24 cellular contexts compared by ENCODE assay signal in genomic region chr9:123099548-123099947, GRCh38.
"Had no signal": no experiment of that assay in that cellular context is flagged by ENCODE, and none has a peak within 500 bp of the region (broad histone marks: within the 10 kb centered on the region; RNA-seq: fewer than 3 reads in every experiment).

No MANE protein-coding gene starts in this region.

- DNase-seq: activated CD4-positive, alpha-beta memory T cell treated with anti-CD3 and anti-CD28 coated beads, Interleukin-2, amount 10 ng/mL, durations not matched to agents 7 days and 5 days; activated CD4-positive, alpha-beta T cell treated with anti-CD3 and anti-CD28 coated beads for 1 hour; activated CD4-positive, alpha-beta T cell treated with anti-CD3 and anti-CD28 coated beads, Interleukin-2, amount 10 ng/mL, durations not matched to agents 7 days and 5 days; activated CD8-positive, alpha-beta memory T cell treated with anti-CD3 and anti-CD28 coated beads, Interleukin-2, amount 10 ng/mL, durations not matched to agents 7 days and 5 days; activated effector memory CD4-positive, alpha-beta T cell treated with Interleukin-2 at 50 U/mL for 16 hours; activated naive CD4-positive, alpha-beta T cell treated with Interleukin-2 at 50 U/mL for 16 hours; activated naive CD8-positive, alpha-beta T cell treated with anti-CD3 and anti-CD28 coated beads for 36 hours; brain microvascular endothelial cell; glutamatergic neuron; left cardiac atrium; natural killer cell; right cardiac atrium; stimulated activated CD4-positive, alpha-beta T cell treated with anti-CD3 and anti-CD28 coated beads, Interleukin-2, amount 100 ng/mL, for 48 hours; stimulated activated naive CD8-positive, alpha-beta T cell treated with anti-CD3 and anti-CD28 coated beads, Interleukin-15, Interleukin-2, amounts not matched to agents 100 U/mL and 50 U/mL, for 24 hours; SW 1271; T1000; testis; transverse colon; WERI-Rb-1 had no signal

- H3K9me3 ChIP-seq: ascending aorta, testis, transverse colon had no signal

- H3K4me1 ChIP-seq: ascending aorta had no signal

- H3K4me3 ChIP-seq: ascending aorta, testis, transverse colon had no signal

- ATAC-seq: activated CD8-positive, alpha-beta memory T cell treated with anti-CD3 and anti-CD28 coated beads, Interleukin-2, amount 10 ng/mL, durations not matched to agents 7 days and 5 days; left cardiac atrium; natural killer cell; right cardiac atrium; stimulated activated naive CD8-positive, alpha-beta T cell treated with anti-CD3 and anti-CD28 coated beads, Interleukin-15, Interleukin-2, amounts not matched to agents 100 U/mL and 50 U/mL, for 24 hours had no signal

- H3K27ac Mint-ChIP-seq: activated CD4-positive, alpha-beta memory T cell treated with anti-CD3 and anti-CD28 coated beads, Interleukin-2, amount 10 ng/mL, durations not matched to agents 7 days and 5 days; activated CD4-positive, alpha-beta T cell treated with anti-CD3 and anti-CD28 coated beads, Interleukin-2, amount 10 ng/mL, durations not matched to agents 7 days and 5 days; activated CD8-positive, alpha-beta memory T cell treated with anti-CD3 and anti-CD28 coated beads, Interleukin-2, amount 10 ng/mL, durations not matched to agents 7 days and 5 days; activated naive CD8-positive, alpha-beta T cell treated with anti-CD3 and anti-CD28 coated beads for 36 hours; natural killer cell; T-helper 1 cell treated with Interleukin-12 subunit alpha and Interleukin-12 subunit beta and Interleukin-4 antibody, amounts not matched to agents 30 μg/mL and 1 μg/mL, for 36 hours had no signal

- H3K4me3 Mint-ChIP-seq: activated CD4-positive, alpha-beta memory T cell treated with anti-CD3 and anti-CD28 coated beads, Interleukin-2, amount 10 ng/mL, durations not matched to agents 7 days and 5 days; activated CD4-positive, alpha-beta T cell treated with anti-CD3 and anti-CD28 coated beads, Interleukin-2, amount 10 ng/mL, durations not matched to agents 7 days and 5 days; activated CD8-positive, alpha-beta memory T cell treated with anti-CD3 and anti-CD28 coated beads, Interleukin-2, amount 10 ng/mL, durations not matched to agents 7 days and 5 days; activated naive CD8-positive, alpha-beta T cell treated with anti-CD3 and anti-CD28 coated beads for 36 hours; natural killer cell; T-helper 1 cell treated with Interleukin-12 subunit alpha and Interleukin-12 subunit beta and Interleukin-4 antibody, amounts not matched to agents 30 μg/mL and 1 μg/mL, for 36 hours had no signal

- H3K27me3 Mint-ChIP-seq: activated CD4-positive, alpha-beta memory T cell treated with anti-CD3 and anti-CD28 coated beads, Interleukin-2, amount 10 ng/mL, durations not matched to agents 7 days and 5 days; activated CD4-positive, alpha-beta T cell treated with anti-CD3 and anti-CD28 coated beads, Interleukin-2, amount 10 ng/mL, durations not matched to agents 7 days and 5 days; activated CD8-positive, alpha-beta memory T cell treated with anti-CD3 and anti-CD28 coated beads, Interleukin-2, amount 10 ng/mL, durations not matched to agents 7 days and 5 days; activated naive CD8-positive, alpha-beta T cell treated with anti-CD3 and anti-CD28 coated beads for 36 hours had no signal

- H3K4me1 Mint-ChIP-seq: activated CD4-positive, alpha-beta memory T cell treated with anti-CD3 and anti-CD28 coated beads, Interleukin-2, amount 10 ng/mL, durations not matched to agents 7 days and 5 days; activated CD4-positive, alpha-beta T cell treated with anti-CD3 and anti-CD28 coated beads, Interleukin-2, amount 10 ng/mL, durations not matched to agents 7 days and 5 days; activated CD8-positive, alpha-beta memory T cell treated with anti-CD3 and anti-CD28 coated beads, Interleukin-2, amount 10 ng/mL, durations not matched to agents 7 days and 5 days; activated naive CD8-positive, alpha-beta T cell treated with anti-CD3 and anti-CD28 coated beads for 36 hours; natural killer cell had no signal

- H3K36me3 Mint-ChIP-seq: activated naive CD8-positive, alpha-beta T cell treated with anti-CD3 and anti-CD28 coated beads for 36 hours had no signal

- H3K9me3 Mint-ChIP-seq: activated CD4-positive, alpha-beta memory T cell treated with anti-CD3 and anti-CD28 coated beads, Interleukin-2, amount 10 ng/mL, durations not matched to agents 7 days and 5 days; activated CD4-positive, alpha-beta T cell treated with anti-CD3 and anti-CD28 coated beads, Interleukin-2, amount 10 ng/mL, durations not matched to agents 7 days and 5 days; activated naive CD8-positive, alpha-beta T cell treated with anti-CD3 and anti-CD28 coated beads for 36 hours; natural killer cell; T-helper 1 cell treated with Interleukin-12 subunit alpha and Interleukin-12 subunit beta and Interleukin-4 antibody, amounts not matched to agents 30 μg/mL and 1 μg/mL, for 36 hours had no signal

- H3K27ac ChIP-seq: ascending aorta, brain microvascular endothelial cell, testis, transverse colon, WERI-Rb-1 had no signal

- FAIRE-seq: frontal cortex, keratinocyte, urothelium cell line had no signal

- H3K27me3 ChIP-seq: ascending aorta, brain microvascular endothelial cell, testis, transverse colon had no signal
